Comparison of ENCODE assay signal across 31 cellular contexts in the genomic region with DNA sequence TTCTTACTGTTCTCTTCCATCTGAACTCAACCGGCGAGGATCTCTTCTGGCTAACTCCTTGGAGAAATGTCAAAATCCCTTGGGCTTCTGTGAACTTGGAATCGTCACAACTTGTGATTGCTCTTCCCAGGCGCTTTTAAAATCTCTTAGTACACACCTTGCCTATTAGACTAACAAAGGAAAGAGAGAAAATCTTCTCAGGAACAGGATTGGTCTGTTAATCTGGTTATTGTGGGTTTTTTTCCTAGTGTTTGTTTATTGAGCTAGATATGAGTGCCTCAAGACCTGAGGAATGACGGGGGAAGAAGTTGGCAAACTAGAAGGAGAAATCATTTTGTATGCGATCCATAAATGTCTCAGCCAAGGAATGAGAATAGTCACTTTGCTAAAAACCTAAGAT. TPM values are rescaled to one million over a fixed set of nuclear protein-coding genes. Genes with fewer than 3 reads are reported as not detected.
"Had no signal": no experiment of that assay in that cellular context is flagged by ENCODE, and none has a peak within 500 bp of the region (broad histone marks: within the 10 kb centered on the region; RNA-seq: fewer than 3 reads in every experiment).

Gene ATP13A5, minus strand, starts transcription at position 48 of the 400 bp plus-strand sequence. Its CDS starts 28 bp downstream, at position 20.

- H3K9me3 ChIP-seq: gastroesophageal sphincter, heart left ventricle, prostate gland, right atrium auricular region, sigmoid colon, stomach, thyroid gland, vagina had no signal

- H3K9me3 Mint-ChIP-seq: memory B cell had no signal

- H3K27ac ChIP-seq: coronary artery, gastroesophageal sphincter, heart left ventricle, hepatocyte, prostate gland, right atrium auricular region, sigmoid colon, stomach, thyroid gland, vagina had no signal

- H3K4me2 ChIP-seq: hepatocyte had no signal

- DNase-seq: dermis blood vessel endothelial cell; effector memory CD4-positive, alpha-beta T cell; foreskin fibroblast; heart left ventricle; kidney; natural killer cell; sigmoid colon; stimulated activated CD4-positive, alpha-beta T cell treated with anti-CD3 and anti-CD28 coated beads, Interleukin-2, amount 100 ng/mL, for 24 hours; stimulated activated CD4-positive, alpha-beta T cell treated with anti-CD3 and anti-CD28 coated beads, Interleukin-4, amount 100 ng/mL, for 24 hours; stimulated activated naive CD4-positive, alpha-beta T cell treated with Interleukin-2 at 50 U/mL for 16 hours; stomach; thyroid gland; trophoblast cell had no signal

- H3K4me1 Mint-ChIP-seq: memory B cell; natural killer cell; stimulated activated effector memory CD8-positive, alpha-beta T cell treated with anti-CD3 and anti-CD28 coated beads, Interleukin-12 subunit alpha, Interleukin-12 subunit beta, amount 100 ng/mL, for 72 hours had no signal

- H2AFZ ChIP-seq: hepatocyte had no signal

- H3K36me3 Mint-ChIP-seq: memory B cell; natural killer cell; stimulated activated effector memory CD8-positive, alpha-beta T cell treated with anti-CD3 and anti-CD28 coated beads, Interleukin-12 subunit alpha, Interleukin-12 subunit beta, amount 100 ng/mL, for 72 hours had no signal

- H3K4me1 ChIP-seq: gastroesophageal sphincter, heart left ventricle, prostate gland, right atrium auricular region, sigmoid colon, stomach, thyroid gland, vagina had no signal

- H3K4me3 Mint-ChIP-seq: memory B cell; natural killer cell; neural crest cell; stimulated activated effector memory CD8-positive, alpha-beta T cell treated with anti-CD3 and anti-CD28 coated beads, Interleukin-12 subunit alpha, Interleukin-12 subunit beta, amount 100 ng/mL, for 72 hours had no signal

- H3K79me2 ChIP-seq: hepatocyte had no signal

- H3K27ac Mint-ChIP-seq: memory B cell; natural killer cell; stimulated activated effector memory CD8-positive, alpha-beta T cell treated with anti-CD3 and anti-CD28 coated beads, Interleukin-12 subunit alpha, Interleukin-12 subunit beta, amount 100 ng/mL, for 72 hours had no signal

- ATAC-seq: gastroesophageal sphincter; heart left ventricle; left lobe of liver; natural killer cell; stimulated activated effector memory CD8-positive, alpha-beta T cell treated with anti-CD3 and anti-CD28 coated beads, Interleukin-12 subunit alpha, Interleukin-12 subunit beta, amount 100 ng/mL, for 72 hours had no signal

- FAIRE-seq: endometrium, kidney had no signal

- H3K27me3 ChIP-seq: gastroesophageal sphincter, heart left ventricle, right atrium auricular region, sigmoid colon, thyroid gland, vagina had no signal

- H3K4me3 ChIP-seq: coronary artery, gastroesophageal sphincter, heart left ventricle, hepatocyte, lung, prostate gland, right atrium auricular region, sigmoid colon, stomach, thyroid gland, vagina had no signal

- H3K36me3 ChIP-seq: gastroesophageal sphincter, heart left ventricle, prostate gland, right atrium auricular region, sigmoid colon, stomach, thyroid gland, vagina had no signal

RNA-seq across cellular contexts. Expression of gene ATP13A5, which starts in this region (rescaled TPM):
- total RNA-seq: dermis blood vessel endothelial cell, heart left ventricle, hepatocyte, kidney, left lobe of liver, liver, mononuclear cell, natural killer cell, neural crest cell, osteoblast, prostate gland, right atrium auricular region, skeletal muscle tissue, subcutaneous adipose tissue, ureter, vagina had no signal
- polyA plus RNA-seq: heart left ventricle, hepatocyte had no signal
